ENCODE assay signal across 16 cellular contexts in genomic region chr21:38054334-38054733, GRCh38.
"Had no signal": no experiment of that assay in that cellular context is flagged by ENCODE, and none has a peak within 500 bp of the region (broad histone marks: within the 10 kb centered on the region; RNA-seq: fewer than 3 reads in every experiment).

No MANE protein-coding gene starts in this region.

- H3K36me3 ChIP-seq: ascending aorta, breast epithelium, tibial artery, vagina had no signal

- H3K27me3 Mint-ChIP-seq: stimulated activated memory B cell treated with anti-CD40 and anti-IgM and Interleukin-4, amounts not matched to agents 10 μg/mL and 1 μg/mL and 100 μg/mL, for 72 hours had no signal

- H3K4me1 ChIP-seq: ascending aorta, breast epithelium, tibial artery, vagina had no signal

- H3K27me3 ChIP-seq: ascending aorta, breast epithelium, tibial artery, vagina had no signal

- H3K4me3 ChIP-seq: ascending aorta, breast epithelium, tibial artery, vagina had no signal

- H3K36me3 Mint-ChIP-seq: immature natural killer cell; natural killer cell; stimulated activated memory B cell treated with anti-CD40 and anti-IgM and Interleukin-4, amounts not matched to agents 10 μg/mL and 1 μg/mL and 100 μg/mL, for 72 hours had no signal

- H3K27ac ChIP-seq: ascending aorta, breast epithelium, tibial artery, vagina, VCaP had no signal

- H3K27ac Mint-ChIP-seq: activated naive CD4-positive, alpha-beta T cell treated with anti-CD3 and anti-CD28 coated beads for 36 hours; activated T-helper 17 cell treated with anti-CD3 and anti-CD28 coated beads, Interleukin-2, amount 50 U/mL, for 72 hours; immature natural killer cell; natural killer cell; stimulated activated memory B cell treated with anti-CD40 and anti-IgM and Interleukin-4, amounts not matched to agents 10 μg/mL and 1 μg/mL and 100 μg/mL, for 72 hours had no signal

- H3K4me1 Mint-ChIP-seq: activated T-helper 17 cell treated with anti-CD3 and anti-CD28 coated beads, Interleukin-2, amount 50 U/mL, for 72 hours; immature natural killer cell; natural killer cell; stimulated activated memory B cell treated with anti-CD40 and anti-IgM and Interleukin-4, amounts not matched to agents 10 μg/mL and 1 μg/mL and 100 μg/mL, for 72 hours had no signal

- H3K9me3 ChIP-seq: ascending aorta, breast epithelium, tibial artery, vagina had no signal

- DNase-seq: activated CD4-positive, alpha-beta T cell treated with anti-CD3 and anti-CD28 coated beads, Interleukin-2, amount 50 U/mL, for 48 hours; activated naive CD4-positive, alpha-beta T cell treated with anti-CD3 and anti-CD28 coated beads for 36 hours; cerebellar nuclear complex; effector CD8-positive, alpha-beta T cell; foreskin melanocyte; head of caudate nucleus; immature natural killer cell; mesendoderm; natural killer cell; tibial artery had no signal

- H3K9me3 Mint-ChIP-seq: activated naive CD4-positive, alpha-beta T cell treated with anti-CD3 and anti-CD28 coated beads for 36 hours had no signal

- ATAC-seq: activated T-helper 17 cell treated with anti-CD3 and anti-CD28 coated beads, Interleukin-2, amount 50 U/mL, for 72 hours; natural killer cell had no signal

- H3K4me3 Mint-ChIP-seq: activated naive CD4-positive, alpha-beta T cell treated with anti-CD3 and anti-CD28 coated beads for 36 hours; activated T-helper 17 cell treated with anti-CD3 and anti-CD28 coated beads, Interleukin-2, amount 50 U/mL, for 72 hours; immature natural killer cell; natural killer cell; stimulated activated memory B cell treated with anti-CD40 and anti-IgM and Interleukin-4, amounts not matched to agents 10 μg/mL and 1 μg/mL and 100 μg/mL, for 72 hours had no signal
